Comparison of ENCODE assay signal across 12 cellular contexts in genomic region chr10:76302936-76303656, GRCh38.
DNase-seq lines count a peak whose midpoint lies in the region; ATAC-seq, FAIRE-seq and TF ChIP-seq lines count a peak whose summit lies in the region.
"Had no signal": no experiment of that assay in that cellular context is flagged by ENCODE, and none has a peak within 500 bp of the region (broad histone marks: within the 10 kb centered on the region; RNA-seq: fewer than 3 reads in every experiment).

No MANE protein-coding gene starts in this region.

- TF ChIP-seq CTCF in astrocyte (IDR thresholded peaks at IDR 0.05; ENCODE audit: insufficient read depth, low read depth, low read length) = no peak

- no peak overlapping the region for H2AFZ ChIP-seq in astrocyte (ENCODE audit: low read depth, low read length)

- H3K4me1 Mint-ChIP-seq in astrocyte (ENCODE audit: low read depth, unreplicated experiment) = peaks cover 46% of the 10 kb centered on the region
- H3K4me1 Mint-ChIP-seq in naive thymus-derived CD8-positive, alpha-beta T cell = no peaks in the 10 kb centered on the region
- H3K4me1 Mint-ChIP-seq: CD4-positive, alpha-beta memory T cell had no signal

- no peaks in the 10 kb centered on the region for H4K20me1 ChIP-seq in astrocyte (ENCODE audit: insufficient read depth, low read length)

- H3K36me3 Mint-ChIP-seq in astrocyte (ENCODE audit: low read depth, unreplicated experiment) = no peaks in the 10 kb centered on the region
- H3K36me3 Mint-ChIP-seq in naive thymus-derived CD8-positive, alpha-beta T cell = no peaks in the 10 kb centered on the region
- H3K36me3 Mint-ChIP-seq: CD4-positive, alpha-beta memory T cell had no signal

- H3K27me3 Mint-ChIP-seq in astrocyte (ENCODE audit: low read depth, unreplicated experiment) = no peaks in the 10 kb centered on the region
- H3K27me3 Mint-ChIP-seq in naive thymus-derived CD8-positive, alpha-beta T cell = peaks cover 0 to 14% (median 2%) of the 10 kb centered on the region in 5 donors
- H3K27me3 Mint-ChIP-seq: CD4-positive, alpha-beta memory T cell had no signal

- POLR2A ChIA-PET in naive thymus-derived CD8-positive, alpha-beta T cell (lab: Charles Lee) = interaction anchor here (0.7 to 0.8 kb wide), 2 partner anchors 202 to 294 kb away, joined by 3 read pairs; no protein-coding TSS in a partner anchor

- peaks cover 2% of the 10 kb centered on the region for H3K9me3 Mint-ChIP-seq in astrocyte (ENCODE audit: unreplicated experiment)
- peaks cover 0 to 3% (median 0%) of the 10 kb centered on the region in 9 donors for H3K9me3 Mint-ChIP-seq in naive thymus-derived CD8-positive, alpha-beta T cell
- H3K9me3 Mint-ChIP-seq: activated T-helper 1 cell treated with anti-CD3 and anti-CD28 coated beads, Interleukin-12 subunit alpha, Interleukin-12 subunit beta, Interleukin-2, Interleukin-4 antibody, amounts not matched to agents 30 ng/mL and 10 ng/mL and 1 ng/mL, durations not matched to agents 14 hours and 24 hours and 36 hours had no signal

- FAIRE-seq in astrocyte (lab: Jason Lieb, UNC) (no peak), islet of Langerhans (lab: Jason Lieb, UNC) (peak; percentile 68)

- H3K27me3 ChIP-seq in astrocyte (ENCODE audit: insufficient read depth, low read length) = no peaks in the 10 kb centered on the region
- H3K27me3 ChIP-seq: heart right ventricle had no signal

- no peaks in the 10 kb centered on the region for H3K79me2 ChIP-seq in astrocyte (ENCODE audit: insufficient read depth, low read length)

- no peak overlapping the region for H3K4me3 Mint-ChIP-seq in astrocyte (ENCODE audit: unreplicated experiment)
- no peak overlapping the region for H3K4me3 Mint-ChIP-seq in naive thymus-derived CD8-positive, alpha-beta T cell
- H3K4me3 Mint-ChIP-seq: activated T-helper 1 cell treated with anti-CD3 and anti-CD28 coated beads, Interleukin-12 subunit alpha, Interleukin-12 subunit beta, Interleukin-2, Interleukin-4 antibody, amounts not matched to agents 30 ng/mL and 10 ng/mL and 1 ng/mL, durations not matched to agents 14 hours and 24 hours and 36 hours; CD4-positive, alpha-beta memory T cell had no signal

- no peaks in the 10 kb centered on the region for H3K36me3 ChIP-seq in astrocyte (ENCODE audit: insufficient read depth, low read length)
- H3K36me3 ChIP-seq: heart right ventricle had no signal

- H3K4me2 ChIP-seq in astrocyte (ENCODE audit: low read length) = peak overlapping the region; percentile 45

- no peak overlapping the region for H3K9ac ChIP-seq in astrocyte (ENCODE audit: low read length)

- H3K27ac Mint-ChIP-seq in astrocyte (ENCODE audit: unreplicated experiment) = peak overlapping the region; percentile 35
- H3K27ac Mint-ChIP-seq in naive thymus-derived CD8-positive, alpha-beta T cell = no peak overlapping the region
- H3K27ac Mint-ChIP-seq: activated T-helper 1 cell treated with anti-CD3 and anti-CD28 coated beads, Interleukin-12 subunit alpha, Interleukin-12 subunit beta, Interleukin-2, Interleukin-4 antibody, amounts not matched to agents 30 ng/mL and 10 ng/mL and 1 ng/mL, durations not matched to agents 14 hours and 24 hours and 36 hours had no signal

- peaks cover 14% of the 10 kb centered on the region for H3K4me1 ChIP-seq in astrocyte (ENCODE audit: insufficient read depth, low read length)

- no peak for ATAC-seq in naive thymus-derived CD8-positive, alpha-beta T cell

- no peak overlapping the region for H3K27ac ChIP-seq in astrocyte (ENCODE audit: low read depth, low read length)
- H3K27ac ChIP-seq: heart right ventricle had no signal

- H3K4me3 ChIP-seq in astrocyte (ENCODE audit: insufficient read depth, low read depth, low read length) = no peak overlapping the region
- H3K4me3 ChIP-seq: heart right ventricle had no signal

- DNase-seq in M059J (ENCODE audit: low read depth) (peak; percentile 76), astrocyte (ENCODE audit: low read depth) (peak; percentile 81), renal cortical epithelial cell (ENCODE audit: low read depth) (peak; percentile 65), SKM-1 (lab: John Stamatoyannopoulos, UW; ENCODE audit: unreplicated experiment) (no peak), inferior parietal cortex (ENCODE audit: extremely low spot score) (no peak)
- no peak for DNase-seq in naive thymus-derived CD8-positive, alpha-beta T cell
- DNase-seq: KG1, T-helper 1 cell had no signal

- H3K9me3 ChIP-seq in astrocyte (ENCODE audit: insufficient read depth, low read depth, low read length) = no peaks in the 10 kb centered on the region
- H3K9me3 ChIP-seq: heart right ventricle had no signal

Comparison
In these comparisons a context has a peak if more than half of its experiments do, and no peak if none do; other contexts are left out.
1. DNase-seq: peak in M059J (single experiment), astrocyte (single experiment) and renal cortical epithelial cell (single experiment); none in SKM-1 (single experiment), inferior parietal cortex (single experiment) and naive thymus-derived CD8-positive, alpha-beta T cell (0 of 10).